39 cellular contexts compared by ENCODE assay signal in genomic region chr14:76502219-76502618, GRCh38.
"Had no signal": no experiment of that assay in that cellular context is flagged by ENCODE, and none has a peak within 500 bp of the region (broad histone marks: within the 10 kb centered on the region; RNA-seq: fewer than 3 reads in every experiment).

No MANE protein-coding gene starts in this region.

- H3K27ac ChIP-seq: adrenal gland, body of pancreas, brain microvascular endothelial cell, breast epithelium, cardiac muscle cell, VCaP had no signal

- H3K4me3 Mint-ChIP-seq: activated B cell treated with CpG ODN at 0.5 μM for 24 hours; activated CD4-positive, alpha-beta memory T cell treated with anti-CD3 and anti-CD28 coated beads for 36 hours; activated CD4-positive, alpha-beta T cell treated with anti-CD3 and anti-CD28 coated beads, Interleukin-2, amount 10 ng/mL, durations not matched to agents 24 days and 14 days; activated CD8-positive, alpha-beta T cell treated with anti-CD3 and anti-CD28 coated beads for 36 hours; activated naive CD4-positive, alpha-beta T cell treated with anti-CD3 and anti-CD28 coated beads for 36 hours; activated naive CD8-positive, alpha-beta T cell treated with anti-CD3 and anti-CD28 coated beads for 36 hours; activated T-cell treated with anti-CD3 and anti-CD28 coated beads, Interleukin-2, amount 50 U/mL, for 4 hours; activated T-cell treated with anti-CD3 and anti-CD28 coated beads, Interleukin-2, amount 50 U/mL, for 72 hours; activated T-helper 1 cell treated with anti-CD3 and anti-CD28 coated beads, Interleukin-12 subunit alpha, Interleukin-12 subunit beta, Interleukin-2, Interleukin-4 antibody, amounts not matched to agents 30 ng/mL and 10 ng/mL and 1 ng/mL, durations not matched to agents 14 hours and 24 hours and 36 hours; activated T-helper 17 cell treated with anti-CD3 and anti-CD28 coated beads, Interleukin-2, amount 50 U/mL, for 72 hours; central memory CD8-positive, alpha-beta T cell; T-helper 1 cell treated with Interleukin-12 subunit alpha and Interleukin-12 subunit beta and Interleukin-4 antibody, amounts not matched to agents 30 μg/mL and 1 μg/mL, for 36 hours; T-helper 2 cell treated with Interferon-gamma antibody and Interleukin-4, amounts not matched to agents 5 μg/mL and 100 μg/mL, for 36 hours had no signal

- H3K9me3 Mint-ChIP-seq: activated B cell treated with CpG ODN at 0.5 μM for 24 hours; activated CD4-positive, alpha-beta memory T cell treated with anti-CD3 and anti-CD28 coated beads for 36 hours; activated CD4-positive, alpha-beta T cell treated with anti-CD3 and anti-CD28 coated beads, Interleukin-2, amount 10 ng/mL, durations not matched to agents 24 days and 14 days; activated CD8-positive, alpha-beta T cell treated with anti-CD3 and anti-CD28 coated beads for 36 hours; activated naive CD4-positive, alpha-beta T cell treated with anti-CD3 and anti-CD28 coated beads for 36 hours; activated naive CD4-positive, alpha-beta T cell treated with anti-CD3 and anti-CD28 coated beads, Interleukin-2, amount 50 U/mL, for 72 hours; activated naive CD8-positive, alpha-beta T cell treated with anti-CD3 and anti-CD28 coated beads for 36 hours; activated T-cell treated with anti-CD3 and anti-CD28 coated beads, Interleukin-2, amount 50 U/mL, for 4 hours; activated T-cell treated with anti-CD3 and anti-CD28 coated beads, Interleukin-2, amount 50 U/mL, for 72 hours; activated T-helper 1 cell treated with anti-CD3 and anti-CD28 coated beads, Interleukin-12 subunit alpha, Interleukin-12 subunit beta, Interleukin-2, Interleukin-4 antibody, amounts not matched to agents 30 ng/mL and 10 ng/mL and 1 ng/mL, durations not matched to agents 14 hours and 24 hours and 36 hours; activated T-helper 17 cell treated with anti-CD3 and anti-CD28 coated beads, Interleukin-2, amount 50 U/mL, for 72 hours; central memory CD8-positive, alpha-beta T cell; T-helper 1 cell treated with Interleukin-12 subunit alpha and Interleukin-12 subunit beta and Interleukin-4 antibody, amounts not matched to agents 30 μg/mL and 1 μg/mL, for 36 hours; T-helper 2 cell treated with Interferon-gamma antibody and Interleukin-4, amounts not matched to agents 5 μg/mL and 100 μg/mL, for 36 hours had no signal

- H3K27me3 Mint-ChIP-seq: activated CD4-positive, alpha-beta T cell treated with anti-CD3 and anti-CD28 coated beads, Interleukin-2, amount 10 ng/mL, durations not matched to agents 24 days and 14 days had no signal

- H3K4me1 Mint-ChIP-seq: activated B cell treated with CpG ODN at 0.5 μM for 24 hours; activated T-helper 17 cell treated with anti-CD3 and anti-CD28 coated beads, Interleukin-2, amount 50 U/mL, for 72 hours; central memory CD8-positive, alpha-beta T cell had no signal

- H3K27ac Mint-ChIP-seq: activated B cell treated with CpG ODN at 0.5 μM for 24 hours; activated CD4-positive, alpha-beta memory T cell treated with anti-CD3 and anti-CD28 coated beads for 36 hours; activated CD4-positive, alpha-beta T cell treated with anti-CD3 and anti-CD28 coated beads, Interleukin-2, amount 10 ng/mL, durations not matched to agents 24 days and 14 days; activated CD8-positive, alpha-beta T cell treated with anti-CD3 and anti-CD28 coated beads for 36 hours; activated naive CD4-positive, alpha-beta T cell treated with anti-CD3 and anti-CD28 coated beads for 36 hours; activated naive CD4-positive, alpha-beta T cell treated with anti-CD3 and anti-CD28 coated beads, Interleukin-2, amount 50 U/mL, for 72 hours; activated naive CD8-positive, alpha-beta T cell treated with anti-CD3 and anti-CD28 coated beads for 36 hours; activated T-cell treated with anti-CD3 and anti-CD28 coated beads, Interleukin-2, amount 50 U/mL, for 72 hours; activated T-helper 1 cell treated with anti-CD3 and anti-CD28 coated beads, Interleukin-12 subunit alpha, Interleukin-12 subunit beta, Interleukin-2, Interleukin-4 antibody, amounts not matched to agents 30 ng/mL and 10 ng/mL and 1 ng/mL, durations not matched to agents 14 hours and 24 hours and 36 hours; activated T-helper 17 cell treated with anti-CD3 and anti-CD28 coated beads, Interleukin-2, amount 50 U/mL, for 72 hours; T-helper 1 cell treated with Interleukin-12 subunit alpha and Interleukin-12 subunit beta and Interleukin-4 antibody, amounts not matched to agents 30 μg/mL and 1 μg/mL, for 36 hours; T-helper 2 cell treated with Interferon-gamma antibody and Interleukin-4, amounts not matched to agents 5 μg/mL and 100 μg/mL, for 36 hours had no signal

- H3K36me3 ChIP-seq: adrenal gland, brain microvascular endothelial cell, breast epithelium, cardiac muscle cell had no signal

- H3K4me1 ChIP-seq: adrenal gland, body of pancreas, breast epithelium had no signal

- H3K9me3 ChIP-seq: adrenal gland, body of pancreas, breast epithelium had no signal

- FAIRE-seq: astrocyte, TTC549 had no signal

- ATAC-seq: activated CD8-positive, alpha-beta T cell treated with anti-CD3 and anti-CD28 coated beads for 36 hours; activated naive CD4-positive, alpha-beta T cell treated with anti-CD3 and anti-CD28 coated beads, Interleukin-2, amount 50 U/mL, for 72 hours; activated T-cell treated with anti-CD3 and anti-CD28 coated beads, Interleukin-2, amount 50 U/mL, for 4 hours; activated T-cell treated with anti-CD3 and anti-CD28 coated beads, Interleukin-2, amount 50 U/mL, for 72 hours; activated T-helper 17 cell treated with anti-CD3 and anti-CD28 coated beads, Interleukin-2, amount 50 U/mL, for 72 hours; body of pancreas had no signal

- DNase-seq: activated B cell treated with CpG ODN at 0.5 μM for 24 hours; activated CD4-positive, alpha-beta memory T cell treated with anti-CD3 and anti-CD28 coated beads for 36 hours; activated CD4-positive, alpha-beta T cell treated with anti-CD3 and anti-CD28 coated beads for 4 hours; activated CD4-positive, alpha-beta T cell treated with anti-CD3 and anti-CD28 coated beads, Interleukin-2, amount 10 ng/mL, durations not matched to agents 24 days and 14 days; activated CD4-positive, alpha-beta T cell treated with anti-CD3 and anti-CD28 coated beads, Interleukin-2, amount 50 U/mL, for 1 hour; activated CD4-positive, alpha-beta T cell treated with anti-CD3 and anti-CD28 coated beads, Interleukin-2, amount 50 U/mL, for 4 hours; activated CD4-positive, CD25-positive, alpha-beta regulatory T cell treated with anti-CD3 and anti-CD28 coated beads, Interleukin-2, amount 50 U/mL, for 72 hours; activated CD8-positive, alpha-beta memory T cell treated with anti-CD3 and anti-CD28 coated beads, Interleukin-2, amount 50 U/mL, for 4 hours; activated CD8-positive, alpha-beta T cell treated with anti-CD3 and anti-CD28 coated beads for 36 hours; activated gamma-delta T cell treated with Interleukin-2 at 50 U/mL for 16 hours; activated naive CD4-positive, alpha-beta T cell; activated naive CD4-positive, alpha-beta T cell treated with anti-CD3 and anti-CD28 coated beads for 36 hours; activated naive CD4-positive, alpha-beta T cell treated with anti-CD3 and anti-CD28 coated beads, Interleukin-2, amount 50 U/mL, for 16 hours; activated naive CD8-positive, alpha-beta T cell treated with anti-CD3 and anti-CD28 coated beads for 36 hours; activated T-cell treated with anti-CD3 and anti-CD28 coated beads for 4 hours; activated T-cell treated with anti-CD3 and anti-CD28 coated beads, Interleukin-2, amount 50 U/mL, for 1 hour; activated T-cell treated with anti-CD3 and anti-CD28 coated beads, Interleukin-2, amount 50 U/mL, for 4 hours; activated T-cell treated with anti-CD3 and anti-CD28 coated beads, Interleukin-2, amount 50 U/mL, for 72 hours; adrenal gland; amniotic stem cell; aorta; body of pancreas; brain microvascular endothelial cell; caudate nucleus; cerebellar nuclear complex; T-helper 1 cell; T-helper 2 cell; T-helper 9 cell had no signal

- H3K4me3 ChIP-seq: adrenal gland, body of pancreas, breast epithelium, cardiac muscle cell had no signal

- H3K27me3 ChIP-seq: body of pancreas, brain microvascular endothelial cell, breast epithelium, cardiac muscle cell had no signal

- H3K36me3 Mint-ChIP-seq: activated CD4-positive, alpha-beta memory T cell treated with anti-CD3 and anti-CD28 coated beads for 36 hours; activated naive CD4-positive, alpha-beta T cell treated with anti-CD3 and anti-CD28 coated beads, Interleukin-2, amount 50 U/mL, for 72 hours; activated naive CD8-positive, alpha-beta T cell treated with anti-CD3 and anti-CD28 coated beads for 36 hours had no signal
